Comparison of ENCODE assay signal across 1 cellular context in genomic region chr18:4181882-4182568, GRCh38.
A peak's percentile ranks its signal among the peaks of the same experiment; 100 is the strongest.
TF ChIP-seq lines count a peak whose summit lies in the region.

No MANE protein-coding gene starts in this region.

TF ChIP-seq in GM23338, 12 proteins besides CTCF, POLR2A, EP300 and RAD21 (continued from another document):
- TF ChIP-seq ZNF462 (CRISPR knock-in tag; IDR thresholded peaks at IDR 0.05) (peak; percentile 36; the same call in 1 of the 2 replicates), EZH2phosphoT487 (IDR thresholded peaks at IDR 0.05; ENCODE audit: unreplicated experiment) (no peak)
